In the genomic region with DNA sequence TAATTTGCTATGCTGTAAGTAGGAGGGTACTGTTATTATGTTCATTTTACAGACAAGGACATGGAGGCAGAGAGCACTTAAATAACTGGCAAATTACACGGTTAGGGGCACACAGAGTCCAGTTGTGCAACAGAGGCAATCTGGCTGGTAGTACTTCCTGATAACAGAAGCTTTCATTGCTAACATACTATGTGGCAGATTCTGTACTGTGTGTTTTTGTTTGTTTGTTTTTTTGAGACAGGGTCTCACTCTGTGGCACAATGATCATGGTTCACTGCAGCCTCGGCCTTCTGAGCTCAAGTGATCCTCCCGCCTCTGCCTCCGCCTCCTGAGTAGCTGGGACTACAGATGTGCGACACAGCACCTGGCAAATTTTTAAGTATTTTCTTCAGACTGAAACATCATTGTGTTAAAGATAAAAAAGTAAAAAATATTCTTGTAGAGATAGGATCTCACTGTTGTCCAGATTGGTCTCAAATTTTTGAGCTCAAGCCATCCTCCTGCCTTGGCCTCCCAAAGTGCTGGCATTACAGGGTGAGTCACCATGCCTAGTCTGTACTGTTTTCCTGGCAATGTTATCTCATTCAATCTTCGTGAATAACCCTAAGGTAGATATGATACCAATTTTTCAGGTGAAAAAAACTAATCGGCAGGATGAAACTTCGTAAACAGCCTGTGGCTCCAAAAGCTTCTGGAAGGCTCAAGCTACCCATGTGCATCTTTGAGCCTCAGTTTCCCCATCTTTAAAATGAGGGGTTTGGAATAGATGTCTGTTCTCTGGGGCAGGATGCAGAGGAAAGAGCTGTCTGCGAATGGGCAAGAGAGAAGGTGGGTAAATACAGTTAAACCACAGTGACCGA, we compare ENCODE assay signal across 8 cellular contexts. TPM values are rescaled to one million over a fixed set of nuclear protein-coding genes. Genes with fewer than 3 reads are reported as not detected.
DNase-seq lines count a peak whose midpoint lies in the region; TF ChIP-seq lines count a peak whose summit lies in the region.

No MANE protein-coding gene starts in this region.

- peaks cover 28% of the 10 kb centered on the region for H3K4me1 ChIP-seq in CD8-positive, alpha-beta memory T cell (ENCODE audit: insufficient read depth, low read length)

- H3K36me3 Mint-ChIP-seq in CD8-positive, alpha-beta memory T cell: peaks cover 0 to 15% (median 0%) of the 10 kb centered on the region in 3 donors
- no peaks in the 10 kb centered on the region for H3K36me3 Mint-ChIP-seq in nephron (ENCODE audit: low read depth)

- H3K36me3 ChIP-seq in CD8-positive, alpha-beta memory T cell (ENCODE audit: insufficient read depth, low read length): no peaks in the 10 kb centered on the region

- peak overlapping the region; percentile 90 for H3K4me3 ChIP-seq in CD8-positive, alpha-beta memory T cell (ENCODE audit: low read length)
- H3K4me3 ChIP-seq in choroid plexus epithelial cell (ENCODE audit: low read depth, low read length): peak overlapping the region; percentile 97

- no peak for DNase-seq in CD8-positive, alpha-beta memory T cell
- DNase-seq in NCI-H69 (lab: John Stamatoyannopoulos, UW) (peak; percentile 39), choroid plexus epithelial cell (ENCODE audit: low read depth) (no peak), activated gamma-delta T cell (lab: John Stamatoyannopoulos, UW) (no peak), COLO829 (ENCODE audit: low spot score) (no peak), RKO (ENCODE audit: low spot score) (no peak), KBM-7 (no peak)

- CTCF ChIA-PET in CD8-positive, alpha-beta memory T cell (lab: Charles Lee): interaction anchor here (1.1 to 2.0 kb wide), 5 partner anchors 8 to 76 kb away, joined by 3 to 7 read pairs (median 5); no protein-coding TSS in a partner anchor

- H3K9me3 ChIP-seq in CD8-positive, alpha-beta memory T cell (ENCODE audit: low read length): no peaks in the 10 kb centered on the region

- TF ChIP-seq CTCF in choroid plexus epithelial cell (conservative IDR thresholded peaks at IDR 0.05; ENCODE audit: low read depth, low read length): no peak
- TF ChIP-seq CTCF in nephron (IDR thresholded peaks at IDR 0.05; ENCODE audit: unreplicated experiment in 3 of 3): no peak

- H3K27ac Mint-ChIP-seq in CD8-positive, alpha-beta memory T cell: peak overlapping the region; percentile 76 to 98 (median 86)
- H3K27ac Mint-ChIP-seq in nephron: peak overlapping the region; percentile 57 to 91 (median 89)

- in situ Hi-C loops in KBM-7 (cut with MboI; ENCODE audit: low pct_unique_long_range_greater_than_20kb, low sequenced_read_pairs): no loop called here

- no peaks in the 10 kb centered on the region for H3K27me3 Mint-ChIP-seq in CD8-positive, alpha-beta memory T cell
- H3K27me3 Mint-ChIP-seq in nephron (ENCODE audit: low read depth): no peaks in the 10 kb centered on the region

- H3K9me3 Mint-ChIP-seq in CD8-positive, alpha-beta memory T cell: no peaks in the 10 kb centered on the region
- H3K9me3 Mint-ChIP-seq in nephron: no peaks in the 10 kb centered on the region

- H3K4me1 Mint-ChIP-seq in CD8-positive, alpha-beta memory T cell: peaks cover 31 to 55% (median 34%) of the 10 kb centered on the region in 3 donors
- H3K4me1 Mint-ChIP-seq in nephron: peaks cover 19% of the 10 kb centered on the region

- POLR2A ChIA-PET in CD8-positive, alpha-beta memory T cell (lab: Charles Lee): interaction anchor here (0.6 to 2.3 kb wide), 5 partner anchors 9 to 78 kb away, joined by 4 to 17 read pairs (median 7); partner anchors contain the start of gene PIK3C2A

- peak overlapping the region; percentile 76 for H3K27ac ChIP-seq in CD8-positive, alpha-beta memory T cell (ENCODE audit: low read depth, low read length)

- H3K27me3 ChIP-seq in CD8-positive, alpha-beta memory T cell (ENCODE audit: insufficient read depth, low read length, poor library complexity, severe bottlenecking): no peaks in the 10 kb centered on the region

- H3K4me3 Mint-ChIP-seq in CD8-positive, alpha-beta memory T cell: peak overlapping the region; percentile 79 to 99 (median 83)
- peak overlapping the region; percentile 75 to 92 (median 80) for H3K4me3 Mint-ChIP-seq in nephron

RNA-seq across cellular contexts. Expression of gene NUCB2, which starts 0.9 kb away (rescaled TPM):
- 10 to 100 TPM; 30.3 to 33.3 TPM for total RNA-seq in CD8-positive, alpha-beta memory T cell
- polyA plus RNA-seq in CD8-positive, alpha-beta memory T cell: 218 TPM
